Comparison of ENCODE assay signal across 9 cellular contexts in genomic region chr1:177355575-177355974, GRCh38.
DNase-seq lines count a peak whose midpoint lies in the region; ATAC-seq, FAIRE-seq and TF ChIP-seq lines count a peak whose summit lies in the region.
"Had no signal": no experiment of that assay in that cellular context is flagged by ENCODE, and none has a peak within 500 bp of the region (broad histone marks: within the 10 kb centered on the region; RNA-seq: fewer than 3 reads in every experiment).

No MANE protein-coding gene starts in this region.

- no peak overlapping the region for H3K27ac Mint-ChIP-seq in endodermal cell
- H3K27ac Mint-ChIP-seq in activated CD8-positive, alpha-beta memory T cell treated with anti-CD3 and anti-CD28 coated beads, Interleukin-2, amount 10 ng/mL, durations not matched to agents 7 days and 5 days, result no peak overlapping the region

- TF ChIP-seq CTCF in GM12864 (IDR thresholded peaks at IDR 0.05; ENCODE audit: low read depth, low read length, missing control alignments) (peak; percentile 58), endodermal cell (conservative IDR thresholded peaks at IDR 0.05) (peak; percentile 77), pancreas (IDR thresholded peaks at IDR 0.05) (peak in 2 of 4 donors; percentile 21 to 27)

- CTCF ChIA-PET in activated CD8-positive, alpha-beta memory T cell treated with anti-CD3 and anti-CD28 coated beads, Interleukin-2, amount 10 ng/mL, durations not matched to agents 7 days and 5 days (lab: Charles Lee), result no interaction called here

- H3K9ac ChIP-seq in endodermal cell (ENCODE audit: extremely low read depth, low read length, poor library complexity, severe bottlenecking), result no peak overlapping the region

- FAIRE-seq in pancreas (lab: Jason Lieb, UNC), result no peak
- FAIRE-seq: K562 had no signal

- no peak overlapping the region for H3K4me3 Mint-ChIP-seq in endodermal cell
- no peak overlapping the region for H3K4me3 Mint-ChIP-seq in activated CD8-positive, alpha-beta memory T cell treated with anti-CD3 and anti-CD28 coated beads, Interleukin-2, amount 10 ng/mL, durations not matched to agents 7 days and 5 days

- no peaks in the 10 kb centered on the region for H3K9me3 Mint-ChIP-seq in endodermal cell
- no peaks in the 10 kb centered on the region for H3K9me3 Mint-ChIP-seq in activated CD8-positive, alpha-beta memory T cell treated with anti-CD3 and anti-CD28 coated beads, Interleukin-2, amount 10 ng/mL, durations not matched to agents 7 days and 5 days (ENCODE audit: low read depth)

- peaks cover 45% of the 10 kb centered on the region for H3K27me3 ChIP-seq in endodermal cell (ENCODE audit: control insufficient read depth, insufficient read depth, low read length, poor library complexity, severe bottlenecking)
- no peaks in the 10 kb centered on the region for H3K27me3 ChIP-seq in pancreas

- DNase-seq in GM12864 (ENCODE audit: low read depth) (no peak), KBM-7 (peak; percentile 20), endodermal cell (peak; percentile 70), pancreas (peak in 1 of 6 donors; percentile 16), AML-193 (lab: John Stamatoyannopoulos, UW) (no peak), middle frontal gyrus (ENCODE audit: extremely low spot score, low spot score) (no peak)
- no peak for DNase-seq in activated naive CD4-positive, alpha-beta T cell (lab: John Stamatoyannopoulos, UW)
- DNase-seq in activated CD8-positive, alpha-beta memory T cell treated with anti-CD3 and anti-CD28 coated beads, Interleukin-2, amount 10 ng/mL, durations not matched to agents 7 days and 5 days, result no peak

- no peaks in the 10 kb centered on the region for H3K9me3 ChIP-seq in endodermal cell (ENCODE audit: control insufficient read depth, low read length)
- no peaks in the 10 kb centered on the region for H3K9me3 ChIP-seq in pancreas

- no peaks in the 10 kb centered on the region for H3K4me1 Mint-ChIP-seq in endodermal cell
- no peaks in the 10 kb centered on the region for H3K4me1 Mint-ChIP-seq in activated CD8-positive, alpha-beta memory T cell treated with anti-CD3 and anti-CD28 coated beads, Interleukin-2, amount 10 ng/mL, durations not matched to agents 7 days and 5 days

- no peak overlapping the region for H3K4me3 ChIP-seq in GM12864 (ENCODE audit: low read depth, low read length)
- no peak overlapping the region for H3K4me3 ChIP-seq in endodermal cell (ENCODE audit: low read length)
- H3K4me3 ChIP-seq in pancreas, result no peak overlapping the region
- H3K4me3 ChIP-seq: K562 had no signal

- peak in 3 of 4 donors; percentile 37 to 61 (median 61) for ATAC-seq in pancreas
- ATAC-seq in activated CD8-positive, alpha-beta memory T cell treated with anti-CD3 and anti-CD28 coated beads, Interleukin-2, amount 10 ng/mL, durations not matched to agents 7 days and 5 days, result no peak
- ATAC-seq: K562 had no signal

- WGBS in endodermal cell (ENCODE audit: insufficient coverage in 1 of 2, insufficient read length in 1 of 2), 2 experiments, result 26% methylated on average over 2 of the region's 2 CpGs; no CpG with 5 or more reads in 1 of the 2 experiments
- WGBS in pancreas, 2 donors, result 8 to 18% methylated on average over 2 of the region's 2 CpGs

- in situ Hi-C loops in KBM-7 (cut with MboI; ENCODE audit: low pct_unique_long_range_greater_than_20kb, low sequenced_read_pairs), result no loop called here

- intact Hi-C loops in pancreas (cut with DNase I), result no loop called here

- H3K4me1 ChIP-seq in endodermal cell (ENCODE audit: control insufficient read depth, insufficient read depth, low read length) (no peaks in the 10 kb centered on the region), pancreas (no peaks in the 10 kb centered on the region)

- H3K27me3 Mint-ChIP-seq in endodermal cell (ENCODE audit: insufficient read depth), result peaks cover 6% of the 10 kb centered on the region
- H3K27me3 Mint-ChIP-seq in activated CD8-positive, alpha-beta memory T cell treated with anti-CD3 and anti-CD28 coated beads, Interleukin-2, amount 10 ng/mL, durations not matched to agents 7 days and 5 days, result no peaks in the 10 kb centered on the region

- H3K36me3 ChIP-seq in endodermal cell (ENCODE audit: control insufficient read depth, insufficient read depth, low read length) (no peaks in the 10 kb centered on the region), pancreas (no peaks in the 10 kb centered on the region)

- H3K36me3 Mint-ChIP-seq in endodermal cell (ENCODE audit: low read depth), result no peaks in the 10 kb centered on the region
- H3K36me3 Mint-ChIP-seq in activated CD8-positive, alpha-beta memory T cell treated with anti-CD3 and anti-CD28 coated beads, Interleukin-2, amount 10 ng/mL, durations not matched to agents 7 days and 5 days, result no peaks in the 10 kb centered on the region

- no peak overlapping the region for H3K27ac ChIP-seq in endodermal cell (ENCODE audit: low read depth, low read length)
- no peak overlapping the region for H3K27ac ChIP-seq in pancreas

Comparison
In these comparisons a context has a peak if more than half of its experiments do, and no peak if none do; other contexts are left out.
1. DNase-seq: peak in KBM-7 (single experiment) and endodermal cell (single experiment); none in GM12864 (single experiment), AML-193 (0 of 2), activated naive CD4-positive, alpha-beta T cell (0 of 4), activated CD8-positive, alpha-beta memory T cell treated with anti-CD3 and anti-CD28 coated beads, Interleukin-2, amount 10 ng/mL, durations not matched to agents 7 days and 5 days (single experiment) and middle frontal gyrus (single experiment).